ENCODE assay signal across 1 cellular context in genomic region chr21:35050348-35051286, GRCh38.
TF ChIP-seq lines count a peak whose summit lies in the region.

No MANE protein-coding gene starts in this region.

TF ChIP-seq in HCT116, 20 proteins besides CTCF, POLR2A, EP300 and RAD21 (continued from another document):
- TF ChIP-seq, protein P1, sequence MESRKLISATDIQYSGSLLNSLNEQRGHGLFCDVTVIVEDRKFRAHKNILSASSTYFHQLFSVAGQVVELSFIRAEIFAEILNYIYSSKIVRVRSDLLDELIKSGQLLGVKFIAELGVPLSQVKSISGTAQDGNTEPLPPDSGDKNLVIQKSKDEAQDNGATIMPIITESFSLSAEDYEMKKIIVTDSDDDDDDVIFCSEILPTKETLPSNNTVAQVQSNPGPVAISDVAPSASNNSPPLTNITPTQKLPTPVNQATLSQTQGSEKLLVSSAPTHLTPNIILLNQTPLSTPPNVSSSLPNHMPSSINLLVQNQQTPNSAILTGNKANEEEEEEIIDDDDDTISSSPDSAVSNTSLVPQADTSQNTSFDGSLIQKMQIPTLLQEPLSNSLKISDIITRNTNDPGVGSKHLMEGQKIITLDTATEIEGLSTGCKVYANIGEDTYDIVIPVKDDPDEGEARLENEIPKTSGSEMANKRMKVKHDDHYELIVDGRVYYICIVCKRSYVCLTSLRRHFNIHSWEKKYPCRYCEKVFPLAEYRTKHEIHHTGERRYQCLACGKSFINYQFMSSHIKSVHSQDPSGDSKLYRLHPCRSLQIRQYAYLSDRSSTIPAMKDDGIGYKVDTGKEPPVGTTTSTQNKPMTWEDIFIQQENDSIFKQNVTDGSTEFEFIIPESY (IDR thresholded peaks at IDR 0.05; ENCODE audit: extremely low read depth, insufficient replicate concordance, low read length) = no peak
